Comparison of ENCODE assay signal across 1 cellular context in genomic region chr2:99613992-99614391, GRCh38.
TF ChIP-seq lines count a peak whose summit lies in the region.

No MANE protein-coding gene starts in this region.

TF ChIP-seq in HEK293, 187 proteins besides CTCF, POLR2A, EP300 and RAD21 (continued from another document):
- no peak for TF ChIP-seq ZFP37 (tag by site-specific recombination; IDR thresholded peaks at IDR 0.05)
- TF ChIP-seq ZNF48 (tag by site-specific recombination; IDR thresholded peaks at IDR 0.05): no peak
- TF ChIP-seq PRDM1 (tag by site-specific recombination; IDR thresholded peaks at IDR 0.05): no peak
- no peak for TF ChIP-seq ZNF549 (tag by site-specific recombination; IDR thresholded peaks at IDR 0.05)
- no peak for TF ChIP-seq ZFP3 (tag by site-specific recombination; IDR thresholded peaks at IDR 0.05; ENCODE audit: low read depth)
- peak; percentile 78 for TF ChIP-seq PRDM6 (tag by site-specific recombination; IDR thresholded peaks at IDR 0.05)
- no peak for TF ChIP-seq ZNF404 (tag by site-specific recombination; IDR thresholded peaks at IDR 0.05)
- peak; percentile 84 for TF ChIP-seq WT1 (tag by site-specific recombination; IDR thresholded peaks at IDR 0.05)
- peak; percentile 60; the same call in 1 of the 2 replicates for TF ChIP-seq ZNF843 (tag by site-specific recombination; IDR thresholded peaks at IDR 0.05)
- no peak for TF ChIP-seq ZNF677 (tag by site-specific recombination; IDR thresholded peaks at IDR 0.05)
- peak; percentile 25; the same call in 1 of the 2 replicates for TF ChIP-seq FEZF1 (tag by site-specific recombination; IDR thresholded peaks at IDR 0.05)
- TF ChIP-seq, protein P1, sequence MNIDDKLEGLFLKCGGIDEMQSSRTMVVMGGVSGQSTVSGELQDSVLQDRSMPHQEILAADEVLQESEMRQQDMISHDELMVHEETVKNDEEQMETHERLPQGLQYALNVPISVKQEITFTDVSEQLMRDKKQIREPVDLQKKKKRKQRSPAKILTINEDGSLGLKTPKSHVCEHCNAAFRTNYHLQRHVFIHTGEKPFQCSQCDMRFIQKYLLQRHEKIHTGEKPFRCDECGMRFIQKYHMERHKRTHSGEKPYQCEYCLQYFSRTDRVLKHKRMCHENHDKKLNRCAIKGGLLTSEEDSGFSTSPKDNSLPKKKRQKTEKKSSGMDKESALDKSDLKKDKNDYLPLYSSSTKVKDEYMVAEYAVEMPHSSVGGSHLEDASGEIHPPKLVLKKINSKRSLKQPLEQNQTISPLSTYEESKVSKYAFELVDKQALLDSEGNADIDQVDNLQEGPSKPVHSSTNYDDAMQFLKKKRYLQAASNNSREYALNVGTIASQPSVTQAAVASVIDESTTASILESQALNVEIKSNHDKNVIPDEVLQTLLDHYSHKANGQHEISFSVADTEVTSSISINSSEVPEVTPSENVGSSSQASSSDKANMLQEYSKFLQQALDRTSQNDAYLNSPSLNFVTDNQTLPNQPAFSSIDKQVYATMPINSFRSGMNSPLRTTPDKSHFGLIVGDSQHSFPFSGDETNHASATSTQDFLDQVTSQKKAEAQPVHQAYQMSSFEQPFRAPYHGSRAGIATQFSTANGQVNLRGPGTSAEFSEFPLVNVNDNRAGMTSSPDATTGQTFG (tag by site-specific recombination; IDR thresholded peaks at IDR 0.05; ENCODE audit: borderline replicate concordance): no peak
- no peak for TF ChIP-seq ZNF19 (tag by site-specific recombination; IDR thresholded peaks at IDR 0.05; ENCODE audit: low read depth)
- no peak for TF ChIP-seq ZNF391 (tag by site-specific recombination; IDR thresholded peaks at IDR 0.05; ENCODE audit: borderline replicate concordance, low read depth)
- TF ChIP-seq PRDM10 (tag by site-specific recombination; IDR thresholded peaks at IDR 0.05): no peak
- 0 out of 2 replicates have a peak, but pooled peaks have one; percentile 31 for TF ChIP-seq ZNF18 (tag by site-specific recombination; IDR thresholded peaks at IDR 0.05)
- peak; percentile 73; the same call in 1 of the 2 replicates for TF ChIP-seq TRIM28 (IDR thresholded peaks at IDR 0.05; ENCODE audit: borderline replicate concordance, low read length)
- no peak for TF ChIP-seq ZFP41 (tag by site-specific recombination; IDR thresholded peaks at IDR 0.05; ENCODE audit: borderline replicate concordance)
- TF ChIP-seq OSR2 (tag by site-specific recombination; IDR thresholded peaks at IDR 0.05): peak; percentile 56; the same call in 1 of the 2 replicates
- TF ChIP-seq ZNF610 (tag by site-specific recombination; IDR thresholded peaks at IDR 0.05; ENCODE audit: borderline replicate concordance): no peak
- no peak for TF ChIP-seq ZNF777 (tag by site-specific recombination; IDR thresholded peaks at IDR 0.05; ENCODE audit: borderline replicate concordance)
- TF ChIP-seq, protein P2, sequence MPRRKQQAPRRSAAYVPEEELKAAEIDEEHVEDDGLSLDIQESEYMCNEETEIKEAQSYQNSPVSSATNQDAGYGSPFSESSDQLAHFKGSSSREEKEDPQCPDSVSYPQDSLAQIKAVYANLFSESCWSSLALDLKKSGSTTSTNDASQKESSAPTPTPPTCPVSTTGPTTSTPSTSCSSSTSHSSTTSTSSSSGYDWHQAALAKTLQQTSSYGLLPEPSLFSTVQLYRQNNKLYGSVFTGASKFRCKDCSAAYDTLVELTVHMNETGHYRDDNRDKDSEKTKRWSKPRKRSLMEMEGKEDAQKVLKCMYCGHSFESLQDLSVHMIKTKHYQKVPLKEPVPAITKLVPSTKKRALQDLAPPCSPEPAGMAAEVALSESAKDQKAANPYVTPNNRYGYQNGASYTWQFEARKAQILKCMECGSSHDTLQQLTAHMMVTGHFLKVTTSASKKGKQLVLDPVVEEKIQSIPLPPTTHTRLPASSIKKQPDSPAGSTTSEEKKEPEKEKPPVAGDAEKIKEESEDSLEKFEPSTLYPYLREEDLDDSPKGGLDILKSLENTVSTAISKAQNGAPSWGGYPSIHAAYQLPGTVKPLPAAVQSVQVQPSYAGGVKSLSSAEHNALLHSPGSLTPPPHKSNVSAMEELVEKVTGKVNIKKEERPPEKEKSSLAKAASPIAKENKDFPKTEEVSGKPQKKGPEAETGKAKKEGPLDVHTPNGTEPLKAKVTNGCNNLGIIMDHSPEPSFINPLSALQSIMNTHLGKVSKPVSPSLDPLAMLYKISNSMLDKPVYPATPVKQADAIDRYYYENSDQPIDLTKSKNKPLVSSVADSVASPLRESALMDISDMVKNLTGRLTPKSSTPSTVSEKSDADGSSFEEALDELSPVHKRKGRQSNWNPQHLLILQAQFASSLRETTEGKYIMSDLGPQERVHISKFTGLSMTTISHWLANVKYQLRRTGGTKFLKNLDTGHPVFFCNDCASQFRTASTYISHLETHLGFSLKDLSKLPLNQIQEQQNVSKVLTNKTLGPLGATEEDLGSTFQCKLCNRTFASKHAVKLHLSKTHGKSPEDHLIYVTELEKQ (tag by site-specific recombination; IDR thresholded peaks at IDR 0.05; ENCODE audit: borderline replicate concordance): no peak
- no peak for TF ChIP-seq ZNF324 (tag by site-specific recombination; IDR thresholded peaks at IDR 0.05)
- 0 out of 2 replicates have a peak, but pooled peaks have one; percentile 22 for TF ChIP-seq HIC1 (tag by site-specific recombination; IDR thresholded peaks at IDR 0.05)
- TF ChIP-seq ZNF639 (tag by site-specific recombination; IDR thresholded peaks at IDR 0.05): no peak
- peak; percentile 37; the same call in 1 of the 2 replicates for TF ChIP-seq OVOL3 (tag by site-specific recombination; IDR thresholded peaks at IDR 0.05)
- no peak for TF ChIP-seq ZNF133 (tag by site-specific recombination; IDR thresholded peaks at IDR 0.05)
- peak; percentile 72; the same call in 1 of the 2 replicates for TF ChIP-seq ZNF423 (tag by site-specific recombination; IDR thresholded peaks at IDR 0.05)
